In the genomic region with DNA sequence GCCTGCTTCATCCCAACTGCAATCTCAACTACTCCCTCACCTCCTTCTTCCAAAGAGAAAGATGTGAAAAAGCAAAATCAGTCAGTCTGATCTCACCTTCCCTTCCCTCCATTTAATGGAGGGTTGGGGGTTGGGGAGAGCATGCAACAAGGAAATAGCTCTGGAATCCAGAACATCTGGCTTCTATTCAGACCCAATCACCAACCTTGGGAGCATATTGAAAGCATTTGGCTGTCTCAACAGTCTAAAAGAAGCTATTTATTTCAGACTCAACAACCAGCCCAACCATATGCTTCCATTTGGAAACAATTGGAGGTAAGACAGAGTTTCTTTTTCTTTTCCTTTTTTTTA, we compare ENCODE assay signal across 15 cellular contexts.
DNase-seq lines count a peak whose midpoint lies in the region; FAIRE-seq and TF ChIP-seq lines count a peak whose summit lies in the region.
"Had no signal": no experiment of that assay in that cellular context is flagged by ENCODE, and none has a peak within 500 bp of the region (broad histone marks: within the 10 kb centered on the region; RNA-seq: fewer than 3 reads in every experiment).

No MANE protein-coding gene starts in this region.

- TF ChIP-seq CTCF in AG09309 (IDR thresholded peaks at IDR 0.05; ENCODE audit: control insufficient read depth, insufficient read depth, low read depth, low read length, missing control alignments) (no peak), HFF-Myc (IDR thresholded peaks at IDR 0.05; ENCODE audit: low read depth, low read length, missing control alignments) (no peak), H1 (IDR thresholded peaks at IDR 0.05; ENCODE audit: control extremely low read depth in 1 of 3, insufficient read depth in 1 of 3, low read depth in 1 of 3, low read length in 3 of 3) (no peak), sigmoid colon (IDR thresholded peaks at IDR 0.05) (no peak)

- no peaks in the 10 kb centered on the region for H3K79me1 ChIP-seq in H1 (ENCODE audit: low read depth, low read length)
- no peaks in the 10 kb centered on the region for H3K79me1 ChIP-seq in mesendoderm (ENCODE audit: low read length)

- H4K5ac ChIP-seq in H1 (ENCODE audit: insufficient read length, low read depth, low read length) = no peak overlapping the region
- no peak overlapping the region for H4K5ac ChIP-seq in mesendoderm (ENCODE audit: low read length)

- no peak overlapping the region for H3K56ac ChIP-seq in H1 (replicated peaks; ENCODE audit: insufficient read length, low read depth, low read length)
- H3K56ac ChIP-seq in mesendoderm (ENCODE audit: low read length) = peak overlapping the region; percentile 61

- H4K91ac ChIP-seq in H1 (replicated peaks; ENCODE audit: insufficient read length, low read length) = no peak overlapping the region

- no peaks in the 10 kb centered on the region for H4K20me1 ChIP-seq in H1 (replicated peaks in 1 of 2; ENCODE audit: control insufficient read depth in 1 of 2, insufficient read depth in 2 of 2, low read length in 2 of 2)

- no peak overlapping the region for H2BK20ac ChIP-seq in H1 (ENCODE audit: low read length)

- no peak for FAIRE-seq in H1 (lab: Jason Lieb, UNC)
- FAIRE-seq: bronchial epithelial cell, H54 had no signal

- no peaks in the 10 kb centered on the region for H3K79me2 ChIP-seq in H1 (ENCODE audit: control insufficient read depth in 1 of 2, insufficient read depth in 2 of 2, low read length in 2 of 2)
- H3K79me2 ChIP-seq in mesendoderm (ENCODE audit: control insufficient read depth, insufficient read depth, low read length) = no peaks in the 10 kb centered on the region

- DNase-seq in AG09309 (ENCODE audit: low read depth) = peak; percentile 25
- peak; percentile 83 for DNase-seq in HFF-Myc (ENCODE audit: extremely low read depth, low read depth)
- peak in 1 of 2 experiments; percentile 13 for DNase-seq in H1 (ENCODE audit: low read depth in 1 of 2, low spot score in 2 of 2)
- DNase-seq in mesendoderm = peak; percentile 82
- no peak for DNase-seq in sigmoid colon
- DNase-seq in medulla oblongata (ENCODE audit: extremely low spot score) = no peak
- DNase-seq in NOMO-1 treated with dmso at 0.1 percent for 144 hours (lab: John Stamatoyannopoulos, UW; ENCODE audit: unreplicated experiment) = no peak
- DNase-seq in anterior cingulate cortex (lab: John Stamatoyannopoulos, UW) = no peak
- DNase-seq: activated naive CD4-positive, alpha-beta T cell treated with anti-CD3 and anti-CD28 coated beads for 36 hours; left colon; stimulated activated naive CD4-positive, alpha-beta T cell; WERI-Rb-1 had no signal

- H3K36me3 ChIP-seq in H1 (ENCODE audit: control insufficient read depth in 2 of 4, insufficient read depth in 4 of 4, low read length in 3 of 4) (no peaks in the 10 kb centered on the region), mesendoderm (ENCODE audit: control insufficient read depth, insufficient read depth, low read length) (no peaks in the 10 kb centered on the region), sigmoid colon (no peaks in the 10 kb centered on the region)
- H3K36me3 ChIP-seq: vagina, WERI-Rb-1 had no signal

- H3K27ac ChIP-seq in H1 (ENCODE audit: low read depth, low read length) (no peak overlapping the region), mesendoderm (ENCODE audit: low read depth, low read length) (no peak overlapping the region), sigmoid colon (no peak overlapping the region)
- H3K27ac ChIP-seq: vagina, WERI-Rb-1 had no signal

- CTCF ChIA-PET in H1 (lab: Charles Lee; ENCODE audit: partially characterized antibody) = no interaction called here

- no peak overlapping the region for H2AK5ac ChIP-seq in H1 (ENCODE audit: low read depth, low read length)
- H2AK5ac ChIP-seq in mesendoderm (ENCODE audit: low read length) = no peak overlapping the region

- no peak overlapping the region for H3K14ac ChIP-seq in H1 (ENCODE audit: insufficient read length)

- H3K4ac ChIP-seq in H1 (replicated peaks; ENCODE audit: insufficient read length, low read depth, low read length) (no peak overlapping the region), mesendoderm (ENCODE audit: low read depth, low read length) (no peak overlapping the region)

- TF ChIP-seq EP300 in H1 (IDR thresholded peaks at IDR 0.05; ENCODE audit: borderline replicate concordance in 1 of 2, low read depth in 2 of 2, low read length in 2 of 2) (no peak), sigmoid colon (IDR thresholded peaks at IDR 0.05) (no peak)

- H2BK15ac ChIP-seq in H1 (ENCODE audit: low read length) = no peak overlapping the region
- H2BK15ac ChIP-seq in mesendoderm (replicated peaks; ENCODE audit: low read depth) = no peak overlapping the region

- TF ChIP-seq RAD21 in H1 (IDR thresholded peaks at IDR 0.05 in 1 of 2, conservative IDR thresholded peaks at IDR 0.05 in 1 of 2; ENCODE audit: low read depth in 2 of 2, low read length in 2 of 2) = no peak

- TF ChIP-seq POLR2A in H1 (IDR thresholded peaks at IDR 0.05; ENCODE audit: control extremely low read depth in 1 of 2, low read depth in 2 of 2, low read length in 2 of 2) (no peak), sigmoid colon (IDR thresholded peaks at IDR 0.05) (no peak)

- no peak overlapping the region for H2BK5ac ChIP-seq in H1 (ENCODE audit: low read depth, low read length)
- peak overlapping the region; percentile 41 for H2BK5ac ChIP-seq in mesendoderm (ENCODE audit: low read length)

- H4K8ac ChIP-seq in H1 (ENCODE audit: extremely low read depth, insufficient read depth, low read length) (no peak overlapping the region), mesendoderm (ENCODE audit: low read depth, low read length) (no peak overlapping the region)

- H3K4me3 ChIP-seq in AG09309 (ENCODE audit: control insufficient read depth, low read depth, low read length) = no peak overlapping the region
- 0 out of 2 replicates have a peak overlapping the region, but pooled peaks have one; percentile 8 for H3K4me3 ChIP-seq in HFF-Myc (replicated peaks; ENCODE audit: low read depth, low read length)
- H3K4me3 ChIP-seq in H1 (ENCODE audit: extremely low read depth in 1 of 4, insufficient read depth in 2 of 4, low read depth in 3 of 4, low read length in 4 of 4) = no peak overlapping the region
- no peak overlapping the region for H3K4me3 ChIP-seq in mesendoderm (ENCODE audit: low read length)
- H3K4me3 ChIP-seq in sigmoid colon = no peak overlapping the region
- H3K4me3 ChIP-seq: vagina had no signal

- no peaks in the 10 kb centered on the region for H3K23me2 ChIP-seq in H1 (ENCODE audit: low read depth, low read length)

- H3K4me1 ChIP-seq in H1 (replicated peaks in 1 of 4; ENCODE audit: control insufficient read depth in 3 of 4, insufficient read depth in 4 of 4, low read length in 3 of 4) = peaks cover 3 to 8% (median 6%) of the 10 kb centered on the region in 4 experiments; a peak in 4 of 7 replicates
- H3K4me1 ChIP-seq in mesendoderm (ENCODE audit: control insufficient read depth, low read depth, low read length) = peaks cover 7% of the 10 kb centered on the region
- peaks cover 0 to 14% (median 9%) of the 10 kb centered on the region in 4 donors for H3K4me1 ChIP-seq in sigmoid colon
- H3K4me1 ChIP-seq: vagina had no signal

- H3K27me3 ChIP-seq in H1 (replicated peaks in 1 of 4; ENCODE audit: control insufficient read depth in 3 of 4, extremely low read depth in 1 of 4, insufficient read depth in 3 of 4, low read length in 3 of 4) (no peaks in the 10 kb centered on the region), mesendoderm (ENCODE audit: insufficient read depth, low read length, poor library complexity) (no peaks in the 10 kb centered on the region), sigmoid colon (no peaks in the 10 kb centered on the region)
- H3K27me3 ChIP-seq: vagina had no signal

- H3K23ac ChIP-seq in H1 (ENCODE audit: insufficient read length) (no peak overlapping the region), mesendoderm (ENCODE audit: low read length) (no peak overlapping the region)

- H3K4me2 ChIP-seq in H1 (ENCODE audit: insufficient read depth in 1 of 2, low read depth in 2 of 2, low read length in 2 of 2) (peak overlapping the region; percentile 12 to 36; a peak in 3 of 4 replicates), mesendoderm (ENCODE audit: low read length) (no peak overlapping the region)

- H2BK120ac ChIP-seq in H1 (replicated peaks; ENCODE audit: low read depth, low read length) = no peak overlapping the region
- no peak overlapping the region for H2BK120ac ChIP-seq in mesendoderm (ENCODE audit: low read depth, low read length)

- POLR2A ChIA-PET in H1 (lab: Charles Lee; ENCODE audit: partially characterized antibody) = interaction anchor here (0.6 to 1.3 kb wide), 2 partner anchors 10 to 1285 kb away, joined by 4 read pairs; no protein-coding TSS in a partner anchor

- intact Hi-C loops in sigmoid colon (cut with DNase I) = no loop called here

- no peaks in the 10 kb centered on the region for H3K9me3 ChIP-seq in H1 (ENCODE audit: insufficient read depth in 2 of 2, low read depth in 1 of 2, low read length in 1 of 2)
- no peaks in the 10 kb centered on the region for H3K9me3 ChIP-seq in sigmoid colon
- H3K9me3 ChIP-seq: vagina had no signal

- peak overlapping the region; percentile 72 for H2AFZ ChIP-seq in H1 (ENCODE audit: low read length)

- H3K9ac ChIP-seq in H1 (replicated peaks in 1 of 4; ENCODE audit: extremely low read depth in 1 of 4, low read depth in 3 of 4, low read length in 3 of 4) (no peak overlapping the region), mesendoderm (ENCODE audit: low read length) (no peak overlapping the region)

- no peak overlapping the region for H2BK12ac ChIP-seq in H1 (ENCODE audit: low read depth, low read length)

- no peak overlapping the region for H3K18ac ChIP-seq in H1 (ENCODE audit: extremely low read depth, low read length)
- peak overlapping the region; percentile 28 for H3K18ac ChIP-seq in mesendoderm (ENCODE audit: low read length)

TF ChIP-seq in H1, 55 proteins besides CTCF, POLR2A, EP300 and RAD21 (continues in another document):
- TF ChIP-seq KDM4A (IDR thresholded peaks at IDR 0.05; ENCODE audit: low read depth, low read length, severe bottlenecking) (no peak), TEAD4 (IDR thresholded peaks at IDR 0.05; ENCODE audit: low read depth, low read length) (no peak), TCF12 (IDR thresholded peaks at IDR 0.05; ENCODE audit: low read depth, low read length) (0 out of 2 replicates have a peak, but pooled peaks have one; percentile 62), SP1 (IDR thresholded peaks at IDR 0.05; ENCODE audit: low read depth, low read length) (0 out of 2 replicates have a peak, but pooled peaks have one; percentile 18), CREB1 (IDR thresholded peaks at IDR 0.05) (no peak)
- TF ChIP-seq, protein P1, sequence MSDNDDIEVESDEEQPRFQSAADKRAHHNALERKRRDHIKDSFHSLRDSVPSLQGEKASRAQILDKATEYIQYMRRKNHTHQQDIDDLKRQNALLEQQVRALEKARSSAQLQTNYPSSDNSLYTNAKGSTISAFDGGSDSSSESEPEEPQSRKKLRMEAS (IDR thresholded peaks at IDR 0.05) = peak; percentile 51; the same call in 1 of the 2 replicates
- TF ChIP-seq, protein P2, sequence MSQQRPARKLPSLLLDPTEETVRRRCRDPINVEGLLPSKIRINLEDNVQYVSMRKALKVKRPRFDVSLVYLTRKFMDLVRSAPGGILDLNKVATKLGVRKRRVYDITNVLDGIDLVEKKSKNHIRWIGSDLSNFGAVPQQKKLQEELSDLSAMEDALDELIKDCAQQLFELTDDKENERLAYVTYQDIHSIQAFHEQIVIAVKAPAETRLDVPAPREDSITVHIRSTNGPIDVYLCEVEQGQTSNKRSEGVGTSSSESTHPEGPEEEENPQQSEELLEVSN (IDR thresholded peaks at IDR 0.05) = peak; percentile 70

Comparison
In these comparisons a context has a peak if more than half of its experiments do, and no peak if none do; other contexts are left out.
1. DNase-seq: peak in AG09309 (single experiment), HFF-Myc (single experiment) and mesendoderm (single experiment); none in sigmoid colon (single experiment), medulla oblongata (single experiment), NOMO-1 treated with dmso at 0.1 percent for 144 hours (single experiment) and anterior cingulate cortex (0 of 58).